In the genomic region with DNA sequence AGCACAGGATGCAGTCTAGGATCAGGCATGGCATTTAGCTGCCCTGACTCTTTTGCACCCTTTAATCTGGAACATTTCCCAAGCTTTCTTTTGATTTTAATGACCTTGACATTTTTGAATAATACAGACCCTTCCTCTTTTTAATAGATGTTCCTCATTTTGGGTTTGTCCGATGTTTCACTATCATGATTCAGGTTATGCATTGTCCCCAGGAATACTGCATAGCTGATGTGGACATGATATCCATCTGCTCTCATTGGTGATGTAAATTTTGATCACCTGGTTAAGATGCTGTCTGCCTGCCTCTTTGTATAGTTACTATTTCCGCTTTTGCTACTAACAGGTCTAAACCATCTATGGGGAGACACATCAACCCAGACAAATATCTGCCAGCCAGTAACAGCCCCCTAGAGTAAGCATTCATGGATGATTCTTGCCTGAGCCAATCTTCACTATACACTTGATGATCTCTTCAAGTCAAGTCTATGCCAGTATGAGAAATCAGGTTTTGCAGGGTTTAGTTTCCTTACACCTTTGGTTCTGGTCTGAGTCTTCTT, we compare ENCODE assay signal across 8 cellular contexts.
DNase-seq lines count a peak whose midpoint lies in the region; ATAC-seq and TF ChIP-seq lines count a peak whose summit lies in the region.

No MANE protein-coding gene starts in this region.

- H3K27ac ChIP-seq in HUES48 (ENCODE audit: low read depth, low read length), result no peak overlapping the region
- peak overlapping the region; percentile 88 for H3K27ac ChIP-seq in parathyroid adenoma

- ATAC-seq in GM21423 (IDR thresholded peaks at IDR 0.05; ENCODE audit: unreplicated experiment), result peak; percentile 25
- peak; percentile 73 for ATAC-seq in central memory CD8-positive, alpha-beta T cell (replicated peaks; ENCODE audit: extremely low read depth, poor library complexity, severe bottlenecking)

- peak overlapping the region; percentile 97 for H2AFZ ChIP-seq in parathyroid adenoma

- DNase-seq in GM12864 (ENCODE audit: low read depth) (no peak), SW 1271 (lab: John Stamatoyannopoulos, UW) (no peak), NCI-H1694 (lab: John Stamatoyannopoulos, UW) (no peak)
- DNase-seq in central memory CD8-positive, alpha-beta T cell (ENCODE audit: low spot score in 2 of 2), result peak in 1 of 2 donors; percentile 28
- DNase-seq in activated CD4-positive, CD25-positive, alpha-beta regulatory T cell (lab: John Stamatoyannopoulos, UW), result no peak

- TF ChIP-seq CTCF in GM12864 (IDR thresholded peaks at IDR 0.05; ENCODE audit: low read depth, low read length, missing control alignments) (no peak), parathyroid adenoma (IDR thresholded peaks at IDR 0.05) (no peak)

- H3K36me3 ChIP-seq in HUES48 (ENCODE audit: control insufficient read depth, insufficient read depth, low read length) (no peaks in the 10 kb centered on the region), parathyroid adenoma (ENCODE audit: control insufficient read depth, insufficient read depth, low read length) (no peaks in the 10 kb centered on the region)

- H3K4me3 Mint-ChIP-seq in central memory CD8-positive, alpha-beta T cell, result peak overlapping the region; percentile 91

- H3K27me3 Mint-ChIP-seq in central memory CD8-positive, alpha-beta T cell, result no peaks in the 10 kb centered on the region

- peak overlapping the region; percentile 98 for H3K27ac Mint-ChIP-seq in central memory CD8-positive, alpha-beta T cell (ENCODE audit: low read depth)

- H3K79me2 ChIP-seq in parathyroid adenoma, result peaks cover 13% of the 10 kb centered on the region

- peaks cover 17% of the 10 kb centered on the region for H3K36me3 Mint-ChIP-seq in central memory CD8-positive, alpha-beta T cell (ENCODE audit: insufficient read depth)

- H3K4me3 ChIP-seq in GM12864 (ENCODE audit: low read depth, low read length) (peak overlapping the region; percentile 62; the same call in 1 of the 2 replicates), HUES48 (ENCODE audit: low read depth, low read length) (peak overlapping the region; percentile 88), parathyroid adenoma (ENCODE audit: low read depth, low read length) (peak overlapping the region; percentile 67)

- H3K9ac ChIP-seq in HUES48 (ENCODE audit: low read depth, low read length) (no peak overlapping the region), parathyroid adenoma (no peak overlapping the region)

- H3K27me3 ChIP-seq in HUES48 (ENCODE audit: control insufficient read depth, insufficient read depth, low read length) (peaks cover 7% of the 10 kb centered on the region), parathyroid adenoma (ENCODE audit: control insufficient read depth, insufficient read depth, low read length) (no peaks in the 10 kb centered on the region)

- H3K9me3 Mint-ChIP-seq in central memory CD8-positive, alpha-beta T cell, result no peaks in the 10 kb centered on the region

- peaks cover 15% of the 10 kb centered on the region for H3K4me1 ChIP-seq in HUES48 (ENCODE audit: control insufficient read depth, insufficient read depth, low read length)
- no peaks in the 10 kb centered on the region for H3K4me1 ChIP-seq in parathyroid adenoma

- peaks cover 43% of the 10 kb centered on the region for H3K4me1 Mint-ChIP-seq in central memory CD8-positive, alpha-beta T cell

- H3K9me3 ChIP-seq in HUES48 (ENCODE audit: control insufficient read depth, insufficient read depth, low read length) (no peaks in the 10 kb centered on the region), parathyroid adenoma (ENCODE audit: control insufficient read depth, low read length) (no peaks in the 10 kb centered on the region)

- peak overlapping the region; percentile 61 for H3K4me2 ChIP-seq in parathyroid adenoma (ENCODE audit: low read length)
